ENCODE assay signal across 11 cellular contexts in genomic region chr5:36444582-36444999, GRCh38.
DNase-seq lines count a peak whose midpoint lies in the region; ATAC-seq and TF ChIP-seq lines count a peak whose summit lies in the region.
"Had no signal": no experiment of that assay in that cellular context is flagged by ENCODE, and none has a peak within 500 bp of the region (broad histone marks: within the 10 kb centered on the region; RNA-seq: fewer than 3 reads in every experiment).

No MANE protein-coding gene starts in this region.

- ATAC-seq in left lobe of liver (peak; percentile 44), GM18867 (IDR thresholded peaks at IDR 0.05; ENCODE audit: unreplicated experiment) (no peak), GM19467 (IDR thresholded peaks at IDR 0.05; ENCODE audit: unreplicated experiment) (no peak)
- ATAC-seq: natural killer cell had no signal

- no peak for TF ChIP-seq CTCF in coronary artery (IDR thresholded peaks at IDR 0.05)
- TF ChIP-seq CTCF in tibial nerve (IDR thresholded peaks at IDR 0.05) = no peak

- WGBS in tibial nerve, 2 donors = 9 to 11% methylated on average over 6 of the region's 6 CpGs

- H3K27ac ChIP-seq in coronary artery (peak overlapping the region in 1 of 2 donors; percentile 58), tibial nerve (no peak overlapping the region)

- no peak for TF ChIP-seq POLR2A in tibial nerve (IDR thresholded peaks at IDR 0.05)

- peak overlapping the region; percentile 25 for H3K4me3 ChIP-seq in coronary artery
- no peak overlapping the region for H3K4me3 ChIP-seq in tibial nerve

- H3K36me3 ChIP-seq in tibial nerve = no peaks in the 10 kb centered on the region

- H3K9me3 ChIP-seq in tibial nerve = no peaks in the 10 kb centered on the region

- H3K4me1 ChIP-seq in tibial nerve = peaks cover 0 to 18% (median 0%) of the 10 kb centered on the region in 4 donors

- H3K27me3 ChIP-seq in tibial nerve = no peaks in the 10 kb centered on the region

- TF ChIP-seq EP300 in tibial nerve (IDR thresholded peaks at IDR 0.05) = peak in 1 of 2 donors; percentile 66

- DNase-seq in LoVo (ENCODE audit: low spot score) = peak; percentile 86
- DNase-seq in coronary artery (ENCODE audit: low spot score) = no peak
- no peak for DNase-seq in left lobe of liver (ENCODE audit: low spot score)
- DNase-seq in tibial nerve (ENCODE audit: low spot score in 2 of 2) = peak; percentile 23 to 41
- no peak for DNase-seq in stimulated activated CD4-positive, alpha-beta T cell treated with anti-CD3 and anti-CD28 coated beads, Interleukin-2, amount 100 ng/mL, for 48 hours
- DNase-seq: activated CD4-positive, alpha-beta T cell treated with anti-CD3 and anti-CD28 coated beads for 48 hours; glutamatergic neuron; natural killer cell; NCI-H2081 treated with DMSO at 0.1 percent for 48 hours had no signal

Comparison
In these comparisons a context has a peak if more than half of its experiments do, and no peak if none do; other contexts are left out.
1. DNase-seq: peak in LoVo (single experiment) and tibial nerve (2 of 2); none in coronary artery (single experiment), left lobe of liver (single experiment) and stimulated activated CD4-positive, alpha-beta T cell treated with anti-CD3 and anti-CD28 coated beads, Interleukin-2, amount 100 ng/mL, for 48 hours (0 of 2).